8 cellular contexts compared by ENCODE assay signal in genomic region chr6:107114872-107115694, GRCh38. TPM values are rescaled to one million over a fixed set of nuclear protein-coding genes. Genes with fewer than 3 reads are reported as not detected.
A peak's percentile ranks its signal among the peaks of the same experiment; 100 is the strongest.
DNase-seq lines count a peak whose midpoint lies in the region; ATAC-seq and TF ChIP-seq lines count a peak whose summit lies in the region.

Gene BEND3, minus strand, starts transcription at chr6:107115515. Its CDS starts 16,230 bp downstream, at chr6:107099285.

- no peak for TF ChIP-seq CTCF in SK-N-SH (IDR thresholded peaks at IDR 0.05)

- peak within 1 kb of the TSS; percentile 98 for H3K4me2 ChIP-seq in SK-N-SH

- no peak for TF ChIP-seq RAD21 in SK-N-SH (IDR thresholded peaks at IDR 0.05; ENCODE audit: low read length)

- peak within 1 kb of the TSS; percentile 62 to 80 for H3K4me3 ChIP-seq in SK-N-SH (ENCODE audit: low read depth in 2 of 2, low read length in 1 of 2)
- H3K4me3 ChIP-seq in SJSA1: peak within 1 kb of the TSS; percentile 56
- peak within 1 kb of the TSS; percentile 77 for H3K4me3 ChIP-seq in skeletal muscle cell (ENCODE audit: low read depth, low read length)

- 0% methylated on average over 7 of the region's 120 CpGs for WGBS in SK-N-SH (ENCODE audit: low lambda C conversion rate)

- no peak for ATAC-seq in SK-N-SH treated with all-trans-retinoic acid at 6 μM for 48 hours
- peak; percentile 13 for ATAC-seq in HG03103 (IDR thresholded peaks at IDR 0.05; ENCODE audit: low read depth, unreplicated experiment)

- no peaks in the 10 kb centered on the region; the same call in 1 of the 2 replicates for H3K27me3 ChIP-seq in SK-N-SH (ENCODE audit: insufficient read depth)
- H3K27me3 ChIP-seq in SJSA1 (replicated peaks): peaks cover 17% of the 10 kb centered on the region

- H3K27ac ChIP-seq in SK-N-SH (ENCODE audit: low read depth in 2 of 2, low read length in 1 of 2) (peak within 1 kb of the TSS; percentile 25 to 93; a peak in 3 of 4 replicates), SJSA1 (no peak within 1 kb of the TSS)

- CTCF ChIA-PET in SK-N-SH (lab: Yijun Ruan, JAX): interaction anchor here (0.9 to 1.9 kb wide), 11 partner anchors 11 to 556 kb away, joined by 3 to 8 read pairs (median 4); partner anchors contain the start of gene MTRES1

- POLR2A ChIA-PET in SK-N-SH (lab: Yijun Ruan, JAX): interaction anchor here (0.7 to 1.4 kb wide), 7 partner anchors 12 to 556 kb away, joined by 3 to 4 read pairs (median 3); no protein-coding TSS in a partner anchor

- no peaks in the 10 kb centered on the region for H3K9me2 ChIP-seq in SK-N-SH

- H2AFZ ChIP-seq in SK-N-SH (ENCODE audit: low read depth): peak within 1 kb of the TSS; percentile 84

- peaks cover 10 to 16% of the 10 kb centered on the region in 2 experiments; a peak in 2 of 4 replicates for H3K4me1 ChIP-seq in SK-N-SH (ENCODE audit: control insufficient read depth in 1 of 2, insufficient read depth in 2 of 2, low read depth in 1 of 2, low read length in 1 of 2)
- peaks cover 16% of the 10 kb centered on the region for H3K4me1 ChIP-seq in SJSA1 (replicated peaks)

- H3K9ac ChIP-seq in SK-N-SH: peak within 1 kb of the TSS; percentile 57; the same call in 1 of the 2 replicates

- peak; percentile 86 for DNase-seq in SK-N-SH
- DNase-seq in SJSA1 (ENCODE audit: low read depth in 1 of 2, low spot score in 2 of 2): no peak
- peak in 34 of 58 donors; percentile 7 to 57 (median 37) for DNase-seq in anterior cingulate cortex (lab: John Stamatoyannopoulos, UW)
- DNase-seq in hypothalamus (lab: John Stamatoyannopoulos, UW): peak in 32 of 51 donors; percentile 14 to 63 (median 32)
- no peak for DNase-seq in skeletal muscle cell (ENCODE audit: low read depth)
- DNase-seq in pons (ENCODE audit: low spot score): no peak

- TF ChIP-seq EP300 in SK-N-SH (IDR thresholded peaks at IDR 0.05; ENCODE audit: borderline replicate concordance in 1 of 2, low read depth in 1 of 2, low read length in 1 of 2): no peak

- H3K9me3 ChIP-seq in SK-N-SH: no peaks in the 10 kb centered on the region
- no peaks in the 10 kb centered on the region for H3K9me3 ChIP-seq in SJSA1 (replicated peaks)

- H4K20me1 ChIP-seq in SK-N-SH (ENCODE audit: insufficient read depth): no peaks in the 10 kb centered on the region

- no peaks in the 10 kb centered on the region for H3K36me3 ChIP-seq in SK-N-SH (replicated peaks in 1 of 2; ENCODE audit: control insufficient read depth in 1 of 2, insufficient read depth in 2 of 2, low read length in 1 of 2)
- no peaks in the 10 kb centered on the region for H3K36me3 ChIP-seq in SJSA1

- H3F3A ChIP-seq in SK-N-SH (replicated peaks; ENCODE audit: insufficient read depth): peaks cover 7% of the 10 kb centered on the region

- H3K79me2 ChIP-seq in SK-N-SH (ENCODE audit: insufficient read depth): no peaks in the 10 kb centered on the region

TF ChIP-seq in SK-N-SH, 30 proteins besides CTCF, POLR2A, EP300 and RAD21 (continues in another document):
- TF ChIP-seq PBX3 (IDR thresholded peaks at IDR 0.05) (no peak), REST (IDR thresholded peaks at IDR 0.05; ENCODE audit: low read depth, low read length) (no peak), MXI1 (IDR thresholded peaks at IDR 0.05; ENCODE audit: low read depth, low read length) (no peak), IRF3 (IDR thresholded peaks at IDR 0.05; ENCODE audit: low read depth, low read length) (no peak)

TF ChIP-seq in SK-N-SH treated with all-trans-retinoic acid at 6 μM for 48 hours, 23 proteins besides CTCF, POLR2A, EP300 and RAD21:
- TF ChIP-seq ISL1 (CRISPR knock-in tag; IDR thresholded peaks at IDR 0.05) (no peak), CSRNP3 (CRISPR knock-in tag; IDR thresholded peaks at IDR 0.05) (no peak), ZFP3 (CRISPR knock-in tag; IDR thresholded peaks at IDR 0.05) (no peak)

RNA-seq across cellular contexts. Expression of gene BEND3, which starts in this region (rescaled TPM):
- polyA plus RNA-seq in SK-N-SH (2012; rRNA removed): 0.93 and 1.0 TPM in 2 replicates
- polyA plus RNA-seq in SK-N-SH (2012; cell fraction: cytosol; rRNA removed): 0.80 and 1.1 TPM in 2 replicates
- 1.4 and 1.8 TPM in 2 replicates for polyA plus RNA-seq in SK-N-SH (2012; cell fraction: nucleus; rRNA removed)
- 3.7 and 4.5 TPM in 2 replicates for total RNA-seq in SJSA1 (2014; rRNA removed; shearing (Covaris generic))

Comparison
In these comparisons a context has a peak if more than half of its experiments do, and no peak if none do; other contexts are left out.
1. DNase-seq: peak in SK-N-SH (single experiment), anterior cingulate cortex (34 of 58) and hypothalamus (32 of 51); none in SJSA1 (0 of 2), skeletal muscle cell (single experiment) and pons (single experiment).
2. Peak in every context shown above with its lines, with median percentiles within 50 percentile points of each other: H3K4me3 ChIP-seq.